Comparison of ENCODE assay signal across 8 cellular contexts in genomic region chr4:85177679-85178078, GRCh38.
"Had no signal": no experiment of that assay in that cellular context is flagged by ENCODE, and none has a peak within 500 bp of the region (broad histone marks: within the 10 kb centered on the region; RNA-seq: fewer than 3 reads in every experiment).

No MANE protein-coding gene starts in this region.

- H3K9me3 ChIP-seq: HAP-1 had no signal

- H3K4me3 Mint-ChIP-seq: IgD-negative memory B cell had no signal

- H3K4me3 ChIP-seq: GM23248, HAP-1 had no signal

- DNase-seq: GM23248, GOT3, H7 had no signal

- H3K27ac Mint-ChIP-seq: IgD-negative memory B cell had no signal

- H3K4me1 ChIP-seq: HAP-1 had no signal

- H2AFZ ChIP-seq: GM23248 had no signal

- H3K36me3 ChIP-seq: HAP-1 had no signal

- ATAC-seq: HCT116, HepG2 had no signal

- H3K9ac ChIP-seq: GM23248 had no signal

- H3K27ac ChIP-seq: GM23248, HL-60 had no signal
